15 cellular contexts compared by ENCODE assay signal in the genomic region with DNA sequence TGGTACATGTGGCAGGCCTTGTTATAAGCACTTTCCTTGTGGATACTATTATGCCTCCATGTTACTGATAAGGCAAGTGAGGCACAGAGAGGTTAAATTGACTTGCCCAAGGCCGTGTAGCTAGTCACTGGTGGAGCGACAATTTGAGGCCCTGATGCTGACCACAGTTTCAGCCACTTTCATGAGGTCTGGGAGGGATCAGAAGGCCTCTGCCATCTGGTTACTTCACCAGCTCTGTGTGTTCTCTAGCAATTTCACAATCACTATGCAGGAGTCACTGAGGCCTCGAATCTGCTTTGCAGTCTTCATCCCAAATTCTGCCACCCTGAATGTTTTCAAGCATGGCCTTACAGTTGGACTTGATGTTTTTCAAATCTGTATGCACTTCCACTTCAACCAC.
DNase-seq lines count a peak whose midpoint lies in the region; ATAC-seq and TF ChIP-seq lines count a peak whose summit lies in the region.
"Had no signal": no experiment of that assay in that cellular context is flagged by ENCODE, and none has a peak within 500 bp of the region (broad histone marks: within the 10 kb centered on the region; RNA-seq: fewer than 3 reads in every experiment).

No MANE protein-coding gene starts in this region.

- H3K79me2 ChIP-seq in DND-41 (ENCODE audit: insufficient read depth, low read length): no peaks in the 10 kb centered on the region
- H3K79me2 ChIP-seq: hepatocyte had no signal

- H3K9me3 ChIP-seq in DND-41 (ENCODE audit: insufficient read depth, low read length, severe bottlenecking): no peaks in the 10 kb centered on the region
- H3K9me3 ChIP-seq: MG63 had no signal

- H4K20me1 ChIP-seq in DND-41 (ENCODE audit: insufficient read depth, low read length): no peaks in the 10 kb centered on the region

- no peak overlapping the region for H2AFZ ChIP-seq in DND-41 (ENCODE audit: low read depth, low read length)
- H2AFZ ChIP-seq: hepatocyte had no signal

- H3K27ac ChIP-seq in DND-41 (ENCODE audit: low read length): 0 out of 2 replicates have a peak overlapping the region, but pooled peaks have one; percentile 10
- H3K27ac ChIP-seq: hepatocyte had no signal

- ATAC-seq in DND-41 (ENCODE audit: insufficient read depth, low read depth): 0 out of 3 replicates have a peak, but pooled peaks have one; percentile 31
- ATAC-seq in HG02610 (IDR thresholded peaks at IDR 0.05; ENCODE audit: unreplicated experiment): peak; percentile 78
- ATAC-seq in GM21737 (IDR thresholded peaks at IDR 0.05; ENCODE audit: unreplicated experiment): no peak
- ATAC-seq: left cardiac atrium had no signal

- no peaks in the 10 kb centered on the region for H3K27me3 ChIP-seq in DND-41 (ENCODE audit: insufficient read depth, low read length, poor library complexity)
- H3K27me3 ChIP-seq: hepatocyte, MG63 had no signal

- no peak overlapping the region for H3K9ac ChIP-seq in DND-41 (ENCODE audit: low read depth, low read length)

- no peak overlapping the region for H3K4me2 ChIP-seq in DND-41 (ENCODE audit: insufficient read depth, low read length)
- H3K4me2 ChIP-seq: hepatocyte had no signal

- no peaks in the 10 kb centered on the region for H3K4me1 ChIP-seq in DND-41 (ENCODE audit: insufficient read depth, low read length)

- DNase-seq in DND-41 (no peak), NOMO-1 treated with DMSO at 0.1 percent for 48 hours (lab: John Stamatoyannopoulos, UW; ENCODE audit: unreplicated experiment) (peak; percentile 75), fibroblast of pulmonary artery (ENCODE audit: low read depth) (peak; percentile 53), NCI-H1105 treated with DMSO at 0.1 percent for 48 hours (lab: John Stamatoyannopoulos, UW) (no peak), NCI-H345 (lab: John Stamatoyannopoulos, UW) (no peak), RPMI8226 (no peak)
- DNase-seq: activated effector memory CD4-positive, alpha-beta T cell treated with anti-CD3 and anti-CD28 coated beads, Interleukin-2, amount 50 U/mL, for 16 hours; cortex of kidney; erythroblast; left cardiac atrium; MG63; NK-92 treated with Interleukin-12 subunit alpha and Interleukin-12 subunit beta, amount 100 ng/mL, for 24 hours had no signal

- TF ChIP-seq CTCF in DND-41 (IDR thresholded peaks at IDR 0.05; ENCODE audit: borderline replicate concordance, extremely low read depth, low read length, poor library complexity, severe bottlenecking) (no peak), fibroblast of pulmonary artery (IDR thresholded peaks at IDR 0.05; ENCODE audit: low read length, missing control alignments) (no peak)

- no peak overlapping the region for H3K4me3 ChIP-seq in DND-41 (ENCODE audit: low read depth in 1 of 2, low read length in 2 of 2)
- no peak overlapping the region for H3K4me3 ChIP-seq in fibroblast of pulmonary artery (replicated peaks; ENCODE audit: low read depth, low read length)
- H3K4me3 ChIP-seq: hepatocyte, MG63 had no signal

- peaks cover 26% of the 10 kb centered on the region for H3K36me3 ChIP-seq in DND-41 (ENCODE audit: insufficient read depth, low read length)

Comparison
In these comparisons a context has a peak if more than half of its experiments do, and no peak if none do; other contexts are left out.
1. DNase-seq: peak in NOMO-1 treated with DMSO at 0.1 percent for 48 hours (single experiment) and fibroblast of pulmonary artery (single experiment); none in DND-41 (single experiment), NCI-H1105 treated with DMSO at 0.1 percent for 48 hours (single experiment), NCI-H345 (single experiment) and RPMI8226 (single experiment).